ENCODE assay signal across 15 cellular contexts in the genomic region with DNA sequence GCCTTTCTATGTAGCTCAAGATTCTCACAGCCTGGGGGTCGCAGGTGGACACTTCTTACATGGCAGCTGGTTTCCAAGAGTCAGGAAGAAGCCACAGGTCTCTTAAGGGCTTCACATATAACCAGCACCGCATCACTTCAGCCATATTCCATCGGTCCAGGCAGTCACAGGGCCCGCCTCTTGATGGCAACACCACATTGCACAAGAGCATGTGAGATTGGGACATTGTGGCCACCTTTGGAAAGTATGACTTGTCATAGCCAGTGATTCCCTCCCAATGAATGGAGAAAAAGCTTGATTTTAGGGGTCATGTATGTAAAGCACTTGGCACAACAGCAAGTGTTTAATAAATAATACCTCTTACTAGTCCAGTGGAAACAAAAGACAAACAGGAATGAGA.
DNase-seq lines count a peak whose midpoint lies in the region; ATAC-seq and TF ChIP-seq lines count a peak whose summit lies in the region.
"Had no signal": no experiment of that assay in that cellular context is flagged by ENCODE, and none has a peak within 500 bp of the region (broad histone marks: within the 10 kb centered on the region; RNA-seq: fewer than 3 reads in every experiment).

No MANE protein-coding gene starts in this region.

- H3K36me3 Mint-ChIP-seq in glutamatergic neuron (ENCODE audit: unreplicated experiment), result peaks cover 4% of the 10 kb centered on the region
- H3K36me3 Mint-ChIP-seq: CD14-positive monocyte; CD8-positive, alpha-beta T cell had no signal

- no peak overlapping the region for H3K4me3 Mint-ChIP-seq in glutamatergic neuron (ENCODE audit: unreplicated experiment)
- H3K4me3 Mint-ChIP-seq: CD14-positive monocyte; CD8-positive, alpha-beta T cell; H9 had no signal

- H3K9me3 ChIP-seq in gastrocnemius medialis, result no peaks in the 10 kb centered on the region
- H3K9me3 ChIP-seq: A549, Caco-2 had no signal

- peaks cover 6% of the 10 kb centered on the region for H3K4me1 Mint-ChIP-seq in glutamatergic neuron (ENCODE audit: low read depth, unreplicated experiment)
- H3K4me1 Mint-ChIP-seq: H9 had no signal

- peaks cover 3% of the 10 kb centered on the region for H3K27me3 Mint-ChIP-seq in glutamatergic neuron (ENCODE audit: unreplicated experiment)

- ATAC-seq in gastrocnemius medialis (peak; percentile 66 to 68), GM19467 (IDR thresholded peaks at IDR 0.05; ENCODE audit: unreplicated experiment) (no peak)
- ATAC-seq: A549; CD8-positive, alpha-beta T cell had no signal

- H3K27ac Mint-ChIP-seq in glutamatergic neuron (ENCODE audit: unreplicated experiment), result no peak overlapping the region
- H3K27ac Mint-ChIP-seq: CD14-positive monocyte; CD8-positive, alpha-beta T cell; H9 had no signal

- in situ Hi-C loops in gastrocnemius medialis (cut with MboI; ENCODE audit: low sequenced_read_pairs in 4 of 4), result no loop called here

- no peak for TF ChIP-seq POLR2A in NB4 (IDR thresholded peaks at IDR 0.05; ENCODE audit: extremely low read depth, insufficient read length)
- no peak for TF ChIP-seq POLR2A in gastrocnemius medialis (IDR thresholded peaks at IDR 0.05)

- TF ChIP-seq CTCF in HL-60 (IDR thresholded peaks at IDR 0.05; ENCODE audit: insufficient read depth, low read length) (no peak), NB4 (IDR thresholded peaks at IDR 0.05; ENCODE audit: low read depth, low read length) (no peak), gastrocnemius medialis (IDR thresholded peaks at IDR 0.05 in 4 of 5, conservative IDR thresholded peaks at IDR 0.05 in 1 of 5) (no peak), glutamatergic neuron (IDR thresholded peaks at IDR 0.05; ENCODE audit: partially characterized antibody, unreplicated experiment) (no peak)

- no peaks in the 10 kb centered on the region for H3K36me3 ChIP-seq in gastrocnemius medialis

- H3K9me3 Mint-ChIP-seq in glutamatergic neuron (ENCODE audit: unreplicated experiment), result peaks cover 8% of the 10 kb centered on the region
- H3K9me3 Mint-ChIP-seq: CD8-positive, alpha-beta T cell; H9 had no signal

- H3K27ac ChIP-seq in HL-60 (replicated peaks) (no peak overlapping the region), gastrocnemius medialis (no peak overlapping the region)
- H3K27ac ChIP-seq: A549 had no signal

- H3K4me3 ChIP-seq in HL-60 (replicated peaks; ENCODE audit: insufficient read depth, low read length), result no peak overlapping the region
- no peak overlapping the region for H3K4me3 ChIP-seq in NB4 (ENCODE audit: low read depth, low read length)
- no peak overlapping the region for H3K4me3 ChIP-seq in gastrocnemius medialis
- H3K4me3 ChIP-seq: A549 had no signal

- DNase-seq in AML-193 (lab: John Stamatoyannopoulos, UW) (peak; percentile 10 to 15), HL-60 (ENCODE audit: low read depth in 1 of 2, low spot score in 1 of 2) (peak; percentile 4 to 14), NB4 (ENCODE audit: low read depth) (peak; percentile 23), gastrocnemius medialis (peak in 1 of 2 donors; percentile 37), nucleus accumbens (lab: John Stamatoyannopoulos, UW) (no peak), glutamatergic neuron (no peak)
- DNase-seq: Caco-2; CD8-positive, alpha-beta T cell; DND-41; GDM1; GOT3; H9 had no signal

- no peaks in the 10 kb centered on the region for H3K4me1 ChIP-seq in gastrocnemius medialis
- H3K4me1 ChIP-seq: A549, Caco-2 had no signal

- intact Hi-C loops in gastrocnemius medialis (cut with DNase I; ENCODE audit: low total_unique reads), result no loop called here

- H3K27me3 ChIP-seq in HL-60 (ENCODE audit: insufficient read depth, poor library complexity, severe bottlenecking) (no peaks in the 10 kb centered on the region), gastrocnemius medialis (no peaks in the 10 kb centered on the region)

Comparison
In these comparisons a context has a peak if more than half of its experiments do, and no peak if none do; other contexts are left out.
1. DNase-seq: peak in AML-193 (2 of 2), HL-60 (2 of 2) and NB4 (single experiment); none in nucleus accumbens (0 of 56) and glutamatergic neuron (single experiment).